Comparison of ENCODE assay signal across 9 cellular contexts in the genomic region with DNA sequence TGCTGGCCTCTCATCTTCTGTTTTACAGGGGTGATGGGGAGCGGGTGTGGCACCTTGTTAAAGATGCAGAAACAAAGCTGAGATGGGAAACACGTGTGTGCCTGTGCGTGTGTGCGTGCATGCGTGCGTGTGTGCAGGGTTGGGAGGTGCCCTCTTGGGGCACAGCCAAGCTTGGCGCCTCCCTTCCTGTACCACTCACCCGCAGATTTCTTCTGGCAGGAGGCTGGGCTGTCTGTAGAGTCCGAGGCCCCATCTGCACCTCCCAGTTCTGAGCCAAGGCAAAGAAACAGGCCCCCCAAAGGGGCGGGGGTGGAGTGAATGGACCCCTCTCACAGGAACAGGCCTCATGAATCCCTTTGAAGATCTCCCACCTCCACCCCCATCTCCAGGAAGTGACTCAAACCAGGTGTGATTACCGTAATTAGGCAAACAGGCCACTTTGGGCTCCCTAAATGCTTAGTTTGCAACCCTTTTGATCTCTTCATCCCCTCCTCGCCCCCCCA.
A peak's percentile ranks its signal among the peaks of the same experiment; 100 is the strongest.
DNase-seq lines count a peak whose midpoint lies in the region; ATAC-seq and TF ChIP-seq lines count a peak whose summit lies in the region.
"Had no signal": no experiment of that assay in that cellular context is flagged by ENCODE, and none has a peak within 500 bp of the region (broad histone marks: within the 10 kb centered on the region; RNA-seq: fewer than 3 reads in every experiment).

No MANE protein-coding gene starts in this region.

- no peak overlapping the region for H3K27ac ChIP-seq in brain microvascular endothelial cell

- no peaks in the 10 kb centered on the region for H3K9me3 Mint-ChIP-seq in stimulated activated memory B cell treated with anti-CD40 and anti-IgM and Interleukin-4, amounts not matched to agents 10 μg/mL and 1 μg/mL and 100 μg/mL, for 72 hours
- H3K9me3 Mint-ChIP-seq: brain had no signal

- H3K27me3 Mint-ChIP-seq in stimulated activated memory B cell treated with anti-CD40 and anti-IgM and Interleukin-4, amounts not matched to agents 10 μg/mL and 1 μg/mL and 100 μg/mL, for 72 hours = no peaks in the 10 kb centered on the region

- TF ChIP-seq CTCF in brain microvascular endothelial cell (IDR thresholded peaks at IDR 0.05; ENCODE audit: low read depth, low read length, missing control alignments) = no peak

- peak; percentile 89 for ATAC-seq in stimulated activated memory B cell treated with anti-CD40 and anti-IgM and Interleukin-4, amounts not matched to agents 10 μg/mL and 1 μg/mL and 100 μg/mL, for 72 hours
- no peak for ATAC-seq in HG02798 (IDR thresholded peaks at IDR 0.05; ENCODE audit: poor library complexity, unreplicated experiment)

- DNase-seq in AG08395 (ENCODE audit: low spot score) = peak; percentile 75
- DNase-seq in NCI-H1436 treated with DMSO at 0.1 percent for 48 hours (lab: John Stamatoyannopoulos, UW) = peak; percentile 74
- DNase-seq in activated T-cell treated with anti-CD3 and anti-CD28 coated beads for 48 hours (ENCODE audit: low read depth) = peak; percentile 82
- DNase-seq in iPS-NIHi7 (ENCODE audit: extremely low spot score) = peak; percentile 74
- DNase-seq in brain microvascular endothelial cell = no peak
- no peak for DNase-seq in OCI-M2 (lab: John Stamatoyannopoulos, UW; ENCODE audit: unreplicated experiment)

- peak overlapping the region; percentile 86 for H3K27ac Mint-ChIP-seq in stimulated activated memory B cell treated with anti-CD40 and anti-IgM and Interleukin-4, amounts not matched to agents 10 μg/mL and 1 μg/mL and 100 μg/mL, for 72 hours

- H3K4me1 Mint-ChIP-seq in stimulated activated memory B cell treated with anti-CD40 and anti-IgM and Interleukin-4, amounts not matched to agents 10 μg/mL and 1 μg/mL and 100 μg/mL, for 72 hours = peaks cover 39% of the 10 kb centered on the region

- no peak overlapping the region for H3K4me3 ChIP-seq in brain microvascular endothelial cell (ENCODE audit: low read depth, low read length)

- in situ Hi-C loops in brain microvascular endothelial cell (cut with HindIII; ENCODE audit: low pct_ligation_motif_present, low sequenced_read_pairs) = no loop called here

- no peaks in the 10 kb centered on the region for H3K36me3 Mint-ChIP-seq in stimulated activated memory B cell treated with anti-CD40 and anti-IgM and Interleukin-4, amounts not matched to agents 10 μg/mL and 1 μg/mL and 100 μg/mL, for 72 hours
- H3K36me3 Mint-ChIP-seq: brain had no signal

- no peaks in the 10 kb centered on the region for H3K36me3 ChIP-seq in brain microvascular endothelial cell (replicated peaks)

- no peaks in the 10 kb centered on the region for H3K27me3 ChIP-seq in brain microvascular endothelial cell (replicated peaks)

- H3K4me3 Mint-ChIP-seq in stimulated activated memory B cell treated with anti-CD40 and anti-IgM and Interleukin-4, amounts not matched to agents 10 μg/mL and 1 μg/mL and 100 μg/mL, for 72 hours = no peak overlapping the region
- H3K4me3 Mint-ChIP-seq: brain had no signal

Comparison
In these comparisons a context has a peak if more than half of its experiments do, and no peak if none do; other contexts are left out.
1. DNase-seq: peak in AG08395 (single experiment), NCI-H1436 treated with DMSO at 0.1 percent for 48 hours (single experiment), activated T-cell treated with anti-CD3 and anti-CD28 coated beads for 48 hours (single experiment) and iPS-NIHi7 (single experiment); none in brain microvascular endothelial cell (single experiment) and OCI-M2 (single experiment).